24 cellular contexts compared by ENCODE assay signal in the genomic region with DNA sequence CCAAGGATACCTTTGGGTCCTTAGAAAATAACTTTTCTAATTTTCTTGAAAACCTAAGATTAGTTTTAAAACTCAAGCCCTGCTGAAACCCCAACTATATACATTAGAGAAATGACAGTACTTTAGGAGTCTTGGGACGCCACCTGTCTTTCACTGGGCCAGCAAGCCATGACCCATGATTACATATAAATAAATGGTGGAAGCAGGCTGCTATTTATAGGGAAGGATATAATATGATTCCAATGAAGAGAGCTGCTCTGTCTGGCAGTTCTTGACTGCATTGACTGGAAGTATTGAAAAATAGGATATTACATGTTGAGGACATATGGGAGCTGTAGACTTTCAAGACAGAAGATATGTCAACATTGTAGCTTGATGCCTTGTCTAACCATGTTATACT. TPM values are rescaled to one million over a fixed set of nuclear protein-coding genes. Genes with fewer than 3 reads are reported as not detected.
A peak's percentile ranks its signal among the peaks of the same experiment; 100 is the strongest.
DNase-seq lines count a peak whose midpoint lies in the region; ATAC-seq and TF ChIP-seq lines count a peak whose summit lies in the region.
"Had no signal": no experiment of that assay in that cellular context is flagged by ENCODE, and none has a peak within 500 bp of the region (broad histone marks: within the 10 kb centered on the region; RNA-seq: fewer than 3 reads in every experiment).

No MANE protein-coding gene starts in this region.

- POLR2A ChIA-PET in MCF 10A (lab: Yijun Ruan, JAX), result interaction anchor here (0.6 to 1.0 kb wide), 3 partner anchors 28 to 222 kb away, joined by 3 read pairs; no protein-coding TSS in a partner anchor
- POLR2A ChIA-PET in activated CD4-positive, alpha-beta memory T cell treated with anti-CD3 and anti-CD28 coated beads, Interleukin-2, amount 10 ng/mL, durations not matched to agents 7 days and 5 days (lab: Charles Lee), result no interaction called here

- intact Hi-C loops in MCF 10A (cut with micrococcal nuclease) (no loop called here), breast epithelium (cut with DNase I; ENCODE audit: low total_unique reads) (no loop called here), gastrocnemius medialis (cut with DNase I; ENCODE audit: low total_unique reads) (loop anchor here (1.0 kb wide), 1 partner anchor 110 kb away; no protein-coding TSS in a partner anchor)

- H3K4me1 Mint-ChIP-seq in MCF 10A (ENCODE audit: insufficient read depth, unreplicated experiment), result peaks cover 36% of the 10 kb centered on the region
- H3K4me1 Mint-ChIP-seq in activated T-helper 17 cell treated with anti-CD3 and anti-CD28 coated beads, Interleukin-2, amount 50 U/mL, for 72 hours, result peaks cover 40% of the 10 kb centered on the region
- H3K4me1 Mint-ChIP-seq in activated CD4-positive, alpha-beta memory T cell treated with anti-CD3 and anti-CD28 coated beads, Interleukin-2, amount 10 ng/mL, durations not matched to agents 7 days and 5 days, result peaks cover 36% of the 10 kb centered on the region

- H3K9me3 Mint-ChIP-seq in MCF 10A (ENCODE audit: unreplicated experiment), result no peaks in the 10 kb centered on the region
- no peaks in the 10 kb centered on the region for H3K9me3 Mint-ChIP-seq in activated T-helper 17 cell treated with anti-CD3 and anti-CD28 coated beads, Interleukin-2, amount 50 U/mL, for 72 hours
- no peaks in the 10 kb centered on the region for H3K9me3 Mint-ChIP-seq in activated CD4-positive, alpha-beta memory T cell treated with anti-CD3 and anti-CD28 coated beads, Interleukin-2, amount 10 ng/mL, durations not matched to agents 7 days and 5 days
- H3K9me3 Mint-ChIP-seq: GM23338 had no signal

- TF ChIP-seq CTCF in MCF 10A (IDR thresholded peaks at IDR 0.05; ENCODE audit: unreplicated experiment), result no peak
- no peak for TF ChIP-seq CTCF in breast epithelium (IDR thresholded peaks at IDR 0.05)
- TF ChIP-seq CTCF in KMS-11 (conservative IDR thresholded peaks at IDR 0.05; ENCODE audit: low read depth, low read length), result no peak
- peak in 3 of 5 experiments; percentile 21 to 34 (median 25) for TF ChIP-seq CTCF in gastrocnemius medialis (IDR thresholded peaks at IDR 0.05 in 4 of 5, conservative IDR thresholded peaks at IDR 0.05 in 1 of 5)

- peak overlapping the region; percentile 84 for H3K4me2 ChIP-seq in KMS-11
- H3K4me2 ChIP-seq: A549, GM23338 had no signal

- no peak overlapping the region for H2AFZ ChIP-seq in KMS-11 (ENCODE audit: low read depth)
- H2AFZ ChIP-seq: GM23338 had no signal

- no peak for ATAC-seq in activated T-helper 17 cell treated with anti-CD3 and anti-CD28 coated beads, Interleukin-2, amount 50 U/mL, for 72 hours (replicated peaks)
- ATAC-seq in gastrocnemius medialis, result peak; percentile 88 to 89
- ATAC-seq: A549, GM23338, PC-3 had no signal

- H3K27ac Mint-ChIP-seq in MCF 10A (ENCODE audit: low read depth, unreplicated experiment), result peak overlapping the region; percentile 41
- H3K27ac Mint-ChIP-seq in activated T-helper 17 cell treated with anti-CD3 and anti-CD28 coated beads, Interleukin-2, amount 50 U/mL, for 72 hours, result peak overlapping the region; percentile 48
- H3K27ac Mint-ChIP-seq in activated CD4-positive, alpha-beta memory T cell treated with anti-CD3 and anti-CD28 coated beads, Interleukin-2, amount 10 ng/mL, durations not matched to agents 7 days and 5 days, result no peak overlapping the region

- TF ChIP-seq POLR2A in breast epithelium (IDR thresholded peaks at IDR 0.05) (no peak), gastrocnemius medialis (IDR thresholded peaks at IDR 0.05) (no peak)

- H3K27ac ChIP-seq in breast epithelium (no peak overlapping the region), KMS-11 (peak overlapping the region; percentile 96; the same call in 1 of the 2 replicates), gastrocnemius medialis (peak overlapping the region; percentile 49 to 61 (median 52))
- H3K27ac ChIP-seq: A549 had no signal

- no TSS peak for BruUV-seq in MCF 10A (replicated peaks; lab: Mats Ljungman, UMichigan)

- H3K4me1 ChIP-seq in breast epithelium (peaks cover 0 to 4% of the 10 kb centered on the region in 2 donors), KMS-11 (ENCODE audit: low read depth, poor library complexity, severe bottlenecking) (peaks cover 86% of the 10 kb centered on the region), gastrocnemius medialis (peaks cover 64 to 77% of the 10 kb centered on the region in 2 donors)
- H3K4me1 ChIP-seq: BE2C, Caco-2 had no signal

- H4K20me1 ChIP-seq in KMS-11 (ENCODE audit: insufficient read depth), result peaks cover 44% of the 10 kb centered on the region

- peaks cover 16% of the 10 kb centered on the region for H3K36me3 Mint-ChIP-seq in MCF 10A (ENCODE audit: insufficient read depth, unreplicated experiment)
- peaks cover 16% of the 10 kb centered on the region for H3K36me3 Mint-ChIP-seq in activated T-helper 17 cell treated with anti-CD3 and anti-CD28 coated beads, Interleukin-2, amount 50 U/mL, for 72 hours (ENCODE audit: low read depth)
- peaks cover 3% of the 10 kb centered on the region for H3K36me3 Mint-ChIP-seq in activated CD4-positive, alpha-beta memory T cell treated with anti-CD3 and anti-CD28 coated beads, Interleukin-2, amount 10 ng/mL, durations not matched to agents 7 days and 5 days (ENCODE audit: low read depth)

- H3K36me3 ChIP-seq in breast epithelium (no peaks in the 10 kb centered on the region), KMS-11 (ENCODE audit: insufficient read depth) (no peaks in the 10 kb centered on the region), gastrocnemius medialis (no peaks in the 10 kb centered on the region)
- H3K36me3 ChIP-seq: BE2C, HAP-1 had no signal

- in situ Hi-C loops in gastrocnemius medialis (cut with MboI; ENCODE audit: low sequenced_read_pairs in 4 of 4), result loop anchor here in 2 of 4 donors (25.0 kb wide), 2 partner anchors 219 to 394 kb away; no protein-coding TSS in a partner anchor

- H3K9ac ChIP-seq in KMS-11, result peak overlapping the region; percentile 37; the same call in 1 of the 2 replicates

- CTCF ChIA-PET in MCF 10A (lab: Yijun Ruan, JAX), result interaction anchor here (1.0 to 1.8 kb wide), 3 partner anchors 13 to 222 kb away, joined by 3 to 7 read pairs (median 4); no protein-coding TSS in a partner anchor
- CTCF ChIA-PET in activated CD4-positive, alpha-beta memory T cell treated with anti-CD3 and anti-CD28 coated beads, Interleukin-2, amount 10 ng/mL, durations not matched to agents 7 days and 5 days (lab: Charles Lee), result no interaction called here

- DNase-seq in MCF 10A (ENCODE audit: unreplicated experiment) (no peak), breast epithelium (ENCODE audit: low spot score in 2 of 2) (no peak), gastrocnemius medialis (peak in 1 of 2 donors; percentile 16), NCI-H1930 (lab: John Stamatoyannopoulos, UW) (no peak), NOMO-1 (lab: John Stamatoyannopoulos, UW; ENCODE audit: unreplicated experiment in 2 of 2) (no peak)
- DNase-seq in activated CD4-positive, alpha-beta memory T cell treated with anti-CD3 and anti-CD28 coated beads, Interleukin-2, amount 10 ng/mL, durations not matched to agents 7 days and 5 days, result no peak
- DNase-seq: BE2C, Caco-2, DMS53, GF-D8, NCI-H1092 treated with DMSO at 0.1 percent for 48 hours, NCI-H1436 treated with DMSO at 0.1 percent for 48 hours, NCI-H2029 treated with DMSO at 0.1 percent for 48 hours, NCI-H226, NCI-H510A treated with DMSO at 0.1 percent for 48 hours, NCI-H748 treated with DMSO at 0.1 percent for 48 hours, PC-3, RPMI8226, SHP77 had no signal

- no peaks in the 10 kb centered on the region for H3K9me3 ChIP-seq in breast epithelium
- no peaks in the 10 kb centered on the region for H3K9me3 ChIP-seq in gastrocnemius medialis
- H3K9me3 ChIP-seq: A549, BE2C, Caco-2, HAP-1 had no signal

- H3K27me3 Mint-ChIP-seq in MCF 10A (ENCODE audit: insufficient read depth, unreplicated experiment), result no peaks in the 10 kb centered on the region
- no peaks in the 10 kb centered on the region for H3K27me3 Mint-ChIP-seq in activated T-helper 17 cell treated with anti-CD3 and anti-CD28 coated beads, Interleukin-2, amount 50 U/mL, for 72 hours
- H3K27me3 Mint-ChIP-seq in activated CD4-positive, alpha-beta memory T cell treated with anti-CD3 and anti-CD28 coated beads, Interleukin-2, amount 10 ng/mL, durations not matched to agents 7 days and 5 days, result no peaks in the 10 kb centered on the region

- H3K27me3 ChIP-seq in breast epithelium (no peaks in the 10 kb centered on the region), KMS-11 (ENCODE audit: insufficient read depth, low read depth) (no peaks in the 10 kb centered on the region), gastrocnemius medialis (no peaks in the 10 kb centered on the region)
- H3K27me3 ChIP-seq: BE2C had no signal

- peaks cover 99% of the 10 kb centered on the region for H3K79me2 ChIP-seq in KMS-11 (ENCODE audit: insufficient read depth, low read depth)

- no peak overlapping the region for H3K4me3 Mint-ChIP-seq in MCF 10A (ENCODE audit: unreplicated experiment)
- peak overlapping the region; percentile 63 for H3K4me3 Mint-ChIP-seq in activated T-helper 17 cell treated with anti-CD3 and anti-CD28 coated beads, Interleukin-2, amount 50 U/mL, for 72 hours
- H3K4me3 Mint-ChIP-seq in activated CD4-positive, alpha-beta memory T cell treated with anti-CD3 and anti-CD28 coated beads, Interleukin-2, amount 10 ng/mL, durations not matched to agents 7 days and 5 days, result no peak overlapping the region
- H3K4me3 Mint-ChIP-seq: GM23338 had no signal

- H3K4me3 ChIP-seq in breast epithelium, result no peak overlapping the region
- H3K4me3 ChIP-seq in KMS-11 (IDR thresholded peaks at IDR 0.05; ENCODE audit: insufficient read depth, low read depth, low read length), result no peak overlapping the region
- no peak overlapping the region for H3K4me3 ChIP-seq in gastrocnemius medialis
- H3K4me3 ChIP-seq: A549, GM23338, HAP-1 had no signal

RNA-seq across cellular contexts. Expression of a gene that starts 7.3 kb away (rescaled TPM):
- total RNA-seq in MCF 10A (2022) (16.8 and 19.3 TPM in 2 replicates), breast epithelium (10 to 100 TPM; 15.8 to 29.9 (median 16.1) TPM), gastrocnemius medialis (10 to 100 TPM; 11.4 to 26.7 (median 16.8) TPM)
- 10 to 100 TPM; 11.2 to 13.9 TPM for total RNA-seq in activated T-helper 17 cell treated with anti-CD3 and anti-CD28 coated beads, Interleukin-2, amount 50 U/mL, for 72 hours
- 1 to 10 TPM; 8.5 to 9.0 TPM for total RNA-seq in activated CD4-positive, alpha-beta memory T cell treated with anti-CD3 and anti-CD28 coated beads, Interleukin-2, amount 10 ng/mL, durations not matched to agents 7 days and 5 days

Comparison
In these comparisons a context has a peak if more than half of its experiments do, and no peak if none do; other contexts are left out.
1. CTCF ChIP-seq: peak in gastrocnemius medialis (3 of 5); none in MCF 10A (single experiment), breast epithelium (0 of 3) and KMS-11 (single experiment).
2. H3K27ac ChIP-seq: peak in KMS-11 (single experiment) and gastrocnemius medialis (4 of 4); none in breast epithelium (0 of 2).